ENCODE assay signal across 25 cellular contexts in the genomic region with DNA sequence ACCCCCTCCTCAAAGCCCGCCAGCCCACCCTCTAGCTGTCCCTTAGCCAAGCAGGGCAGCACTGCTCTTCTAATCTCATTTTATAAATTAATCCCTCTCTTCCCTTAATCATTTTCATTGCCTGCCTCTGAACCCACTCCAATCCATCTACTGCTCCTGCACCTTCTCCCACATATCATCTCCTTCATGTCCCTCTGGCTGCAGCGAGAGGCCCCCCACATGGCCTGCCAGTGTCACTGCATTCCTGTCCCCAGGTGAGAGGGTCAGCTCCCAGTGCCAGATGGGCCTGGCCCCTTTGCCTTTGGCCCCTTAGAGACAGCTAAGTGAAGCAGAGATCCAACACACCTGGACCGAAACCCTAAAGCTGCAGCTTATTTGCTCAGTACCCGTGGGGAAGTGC.
"Had no signal": no experiment of that assay in that cellular context is flagged by ENCODE, and none has a peak within 500 bp of the region (broad histone marks: within the 10 kb centered on the region; RNA-seq: fewer than 3 reads in every experiment).

No MANE protein-coding gene starts in this region.

- H3K27me3 Mint-ChIP-seq: naive thymus-derived CD8-positive, alpha-beta T cell; stimulated activated naive CD8-positive, alpha-beta T cell treated with anti-CD3 and anti-CD28 coated beads, Interleukin-15, amount 100 ng/mL, for 72 hours had no signal

- H3K4me2 ChIP-seq: smooth muscle cell had no signal

- H3K4me1 Mint-ChIP-seq: naive thymus-derived CD8-positive, alpha-beta T cell; stimulated activated naive CD8-positive, alpha-beta T cell treated with anti-CD3 and anti-CD28 coated beads, Interleukin-15, amount 100 ng/mL, for 72 hours had no signal

- H3K36me3 Mint-ChIP-seq: naive thymus-derived CD8-positive, alpha-beta T cell had no signal

- H3K4me1 ChIP-seq: colonic mucosa, esophagus muscularis mucosa, heart right ventricle, lower lobe of right lung, prostate gland, right atrium auricular region, transverse colon had no signal

- H3K4me3 ChIP-seq: colonic mucosa, esophagus muscularis mucosa, heart right ventricle, lower lobe of right lung, prostate gland, right atrium auricular region, smooth muscle cell, suprapubic skin, transverse colon had no signal

- ATAC-seq: heart right ventricle; left ventricle myocardium superior; lower lobe of right lung; naive thymus-derived CD8-positive, alpha-beta T cell; sciatic nerve; stimulated activated naive CD8-positive, alpha-beta T cell treated with anti-CD3 and anti-CD28 coated beads, Interleukin-15, amount 100 ng/mL, for 72 hours had no signal

- H3K27ac Mint-ChIP-seq: dendritic cell treated with granulocyte-macrophage colony-stimulating factor and Interleukin-4, amounts not matched to agents 40 ng/mL and 50 ng/mL, for 4 days; naive thymus-derived CD8-positive, alpha-beta T cell had no signal

- DNase-seq: colonic mucosa; effector CD8-positive, alpha-beta T cell; foreskin melanocyte; glutamatergic neuron; heart right ventricle; hypothalamus; left ventricle myocardium superior; lower lobe of right lung; naive thymus-derived CD8-positive, alpha-beta T cell; stimulated activated CD4-positive, alpha-beta T cell treated with anti-CD3 and anti-CD28 coated beads, Interleukin-12 subunit alpha, Interleukin-12 subunit beta, amount 100 ng/mL, for 4 hours; stimulated activated CD4-positive, alpha-beta T cell treated with anti-CD3 and anti-CD28 coated beads, Interleukin-1b, Interleukin-23, amount 100 ng/mL, for 48 hours; stimulated activated CD4-positive, alpha-beta T cell treated with anti-CD3 and anti-CD28 coated beads, Interleukin-4, amount 100 ng/mL, for 1 hour; stimulated activated CD8-positive, alpha-beta memory T cell treated with anti-CD3 and anti-CD28 coated beads, Interleukin-4, amount 100 ng/mL, for 48 hours; stimulated activated naive CD4-positive, alpha-beta T cell; stimulated activated naive CD8-positive, alpha-beta T cell treated with anti-CD3 and anti-CD28 coated beads, Interleukin-15, amount 100 ng/mL, for 72 hours; transverse colon had no signal

- H3K4me3 Mint-ChIP-seq: dendritic cell treated with granulocyte-macrophage colony-stimulating factor and Interleukin-4, amounts not matched to agents 40 ng/mL and 50 ng/mL, for 4 days; naive thymus-derived CD8-positive, alpha-beta T cell; neural crest cell; stimulated activated naive CD8-positive, alpha-beta T cell treated with anti-CD3 and anti-CD28 coated beads, Interleukin-15, amount 100 ng/mL, for 72 hours had no signal

- H3K27me3 ChIP-seq: esophagus muscularis mucosa, neutrophil, right atrium auricular region, suprapubic skin, transverse colon had no signal

- H3K9me3 Mint-ChIP-seq: dendritic cell treated with granulocyte-macrophage colony-stimulating factor and Interleukin-4, amounts not matched to agents 40 ng/mL and 50 ng/mL, for 4 days; naive thymus-derived CD8-positive, alpha-beta T cell; neural crest cell; stimulated activated naive CD8-positive, alpha-beta T cell treated with anti-CD3 and anti-CD28 coated beads, Interleukin-15, amount 100 ng/mL, for 72 hours had no signal

- H3K36me3 ChIP-seq: colonic mucosa, esophagus muscularis mucosa, heart right ventricle, lower lobe of right lung, neutrophil, prostate gland, right atrium auricular region, suprapubic skin, transverse colon had no signal

- H3K27ac ChIP-seq: colonic mucosa, esophagus muscularis mucosa, heart right ventricle, lower lobe of right lung, neutrophil, prostate gland, right atrium auricular region, suprapubic skin, transverse colon had no signal

- H3K9me3 ChIP-seq: colonic mucosa, esophagus muscularis mucosa, heart right ventricle, lower lobe of right lung, neutrophil, prostate gland, right atrium auricular region, suprapubic skin, transverse colon had no signal
